ENCODE assay signal across 15 cellular contexts in the genomic region with DNA sequence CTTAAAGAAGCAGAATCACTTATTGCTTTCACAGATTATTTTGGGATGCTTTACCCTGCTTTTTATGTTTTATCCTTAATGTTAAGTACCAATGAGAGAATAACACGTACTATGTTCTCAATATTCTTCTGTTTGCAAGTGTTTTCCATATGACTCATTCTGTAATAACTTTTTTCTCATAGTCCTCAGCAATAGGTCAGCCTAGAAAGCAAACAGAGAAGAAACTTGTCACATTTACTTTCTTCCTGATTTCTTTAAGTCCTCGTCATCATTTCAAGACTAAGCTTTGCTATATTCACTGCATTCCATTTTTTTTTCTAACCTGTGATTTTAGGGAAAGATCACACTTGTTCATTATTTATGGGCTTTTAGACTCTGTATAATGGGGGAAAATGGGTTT. TPM values are rescaled to one million over a fixed set of nuclear protein-coding genes. Genes with fewer than 3 reads are reported as not detected.
A peak's percentile ranks its signal among the peaks of the same experiment; 100 is the strongest.
DNase-seq lines count a peak whose midpoint lies in the region; ATAC-seq and TF ChIP-seq lines count a peak whose summit lies in the region.
"Had no signal": no experiment of that assay in that cellular context is flagged by ENCODE, and none has a peak within 500 bp of the region (broad histone marks: within the 10 kb centered on the region; RNA-seq: fewer than 3 reads in every experiment).

No MANE protein-coding gene starts in this region.

- POLR2A ChIA-PET in PC-3 (lab: Charles Lee; ENCODE audit: unreplicated experiment), result interaction anchor here (0.6 kb wide), 2 partner anchors 114 to 144 kb away, joined by 3 to 7 read pairs; no protein-coding TSS in a partner anchor
- POLR2A ChIA-PET in activated CD4-positive, alpha-beta memory T cell treated with anti-CD3 and anti-CD28 coated beads, Interleukin-2, amount 10 ng/mL, durations not matched to agents 7 days and 5 days (lab: Charles Lee), result no interaction called here

- no peaks in the 10 kb centered on the region for H3K9me2 ChIP-seq in PC-3 (replicated peaks; ENCODE audit: low read length)

- H3K36me3 Mint-ChIP-seq in activated CD4-positive, alpha-beta memory T cell treated with anti-CD3 and anti-CD28 coated beads, Interleukin-2, amount 10 ng/mL, durations not matched to agents 7 days and 5 days (ENCODE audit: low read depth), result no peaks in the 10 kb centered on the region
- H3K36me3 Mint-ChIP-seq: mesothelial cell of epicardium had no signal

- H3K4me3 ChIP-seq in PC-3 (ENCODE audit: low read length) (peak overlapping the region; percentile 34), epithelial cell of esophagus (ENCODE audit: low read length) (no peak overlapping the region), osteoblast (ENCODE audit: insufficient read depth, low read length) (no peak overlapping the region)
- H3K4me3 ChIP-seq: cardiac muscle cell, heart right ventricle, right atrium auricular region, upper lobe of left lung had no signal

- no peaks in the 10 kb centered on the region for H3K79me2 ChIP-seq in PC-3 (ENCODE audit: low read length)
- H3K79me2 ChIP-seq in osteoblast (ENCODE audit: insufficient read depth, low read length), result no peaks in the 10 kb centered on the region

- no peak for TF ChIP-seq CTCF in PC-3 (conservative IDR thresholded peaks at IDR 0.05; ENCODE audit: low read depth, low read length)
- no peak for TF ChIP-seq CTCF in epithelial cell of esophagus (IDR thresholded peaks at IDR 0.05; ENCODE audit: insufficient read depth, low read depth, low read length, missing control alignments)
- TF ChIP-seq CTCF in osteoblast (IDR thresholded peaks at IDR 0.05; ENCODE audit: extremely low read depth, low read depth, low read length), result no peak

- no peaks in the 10 kb centered on the region for H3K4me1 Mint-ChIP-seq in activated CD4-positive, alpha-beta memory T cell treated with anti-CD3 and anti-CD28 coated beads, Interleukin-2, amount 10 ng/mL, durations not matched to agents 7 days and 5 days

- H3K9me3 ChIP-seq in PC-3 (ENCODE audit: low read length) (no peaks in the 10 kb centered on the region), osteoblast (ENCODE audit: low read depth, low read length) (no peaks in the 10 kb centered on the region)
- H3K9me3 ChIP-seq: heart right ventricle, right atrium auricular region, upper lobe of left lung had no signal

- H3K4me2 ChIP-seq in PC-3 (ENCODE audit: low read length), result peak overlapping the region; percentile 75
- peak overlapping the region; percentile 1 for H3K4me2 ChIP-seq in osteoblast (ENCODE audit: insufficient read depth, low read length)

- H3K27ac ChIP-seq in PC-3 (ENCODE audit: low read length) (peak overlapping the region; percentile 96), osteoblast (ENCODE audit: low read depth, low read length) (peak overlapping the region; percentile 46)
- H3K27ac ChIP-seq: cardiac muscle cell, heart right ventricle, right atrium auricular region, upper lobe of left lung had no signal

- H3K27me3 Mint-ChIP-seq in activated CD4-positive, alpha-beta memory T cell treated with anti-CD3 and anti-CD28 coated beads, Interleukin-2, amount 10 ng/mL, durations not matched to agents 7 days and 5 days, result peaks cover 30% of the 10 kb centered on the region

- CTCF ChIA-PET in PC-3 (lab: Charles Lee), result interaction anchor here (1.0 kb wide), 1 partner anchor 10 kb away, joined by 3 read pairs; no protein-coding TSS in a partner anchor
- CTCF ChIA-PET in activated CD4-positive, alpha-beta memory T cell treated with anti-CD3 and anti-CD28 coated beads, Interleukin-2, amount 10 ng/mL, durations not matched to agents 7 days and 5 days (lab: Charles Lee), result no interaction called here

- DNase-seq in ELR (ENCODE audit: low read depth) (peak; percentile 69), PC-3 (peak; percentile 82), epithelial cell of esophagus (ENCODE audit: low read depth) (peak; percentile 64), osteoblast (ENCODE audit: insufficient read length, low spot score, missing footprints) (no peak), SKM-1 (lab: John Stamatoyannopoulos, UW; ENCODE audit: unreplicated experiment) (no peak)
- no peak for DNase-seq in activated CD4-positive, alpha-beta memory T cell treated with anti-CD3 and anti-CD28 coated beads, Interleukin-2, amount 10 ng/mL, durations not matched to agents 7 days and 5 days
- DNase-seq: DMS 273 treated with DMSO at 0.1 percent for 48 hours, heart right ventricle, upper lobe of left lung had no signal

- H3K9ac ChIP-seq in PC-3 (ENCODE audit: low read length), result peak overlapping the region; percentile 79

- intact Hi-C loops in PC-3 (cut with micrococcal nuclease), result loop anchor here (5.0 kb wide), 1 partner anchor 746 kb away; no protein-coding TSS in a partner anchor

- ATAC-seq in PC-3 (peak; percentile 42), GM21423 (IDR thresholded peaks at IDR 0.05; ENCODE audit: unreplicated experiment) (no peak), HG02623 (IDR thresholded peaks at IDR 0.05; ENCODE audit: unreplicated experiment) (no peak)
- ATAC-seq: heart right ventricle had no signal

- no peak overlapping the region for H2AFZ ChIP-seq in PC-3 (ENCODE audit: low read length)
- no peak overlapping the region for H2AFZ ChIP-seq in osteoblast (ENCODE audit: low read length)

- no TSS peak for BruUV-seq in PC-3 (replicated peaks; lab: Mats Ljungman, UMichigan)

- H3K4me1 ChIP-seq in PC-3 (ENCODE audit: insufficient read depth, low read length) (peaks cover 56% of the 10 kb centered on the region), osteoblast (ENCODE audit: insufficient read depth, low read length) (peaks cover 17% of the 10 kb centered on the region)
- H3K4me1 ChIP-seq: right atrium auricular region had no signal

- no peak overlapping the region for H3K27ac Mint-ChIP-seq in activated CD4-positive, alpha-beta memory T cell treated with anti-CD3 and anti-CD28 coated beads, Interleukin-2, amount 10 ng/mL, durations not matched to agents 7 days and 5 days
- H3K27ac Mint-ChIP-seq: mesothelial cell of epicardium had no signal

- H3K27me3 ChIP-seq in PC-3 (ENCODE audit: low read length), result no peaks in the 10 kb centered on the region
- H3K27me3 ChIP-seq in osteoblast (ENCODE audit: insufficient read depth, low read length), result no peaks in the 10 kb centered on the region
- H3K27me3 ChIP-seq: cardiac muscle cell, right atrium auricular region, upper lobe of left lung had no signal

- H3K4me3 Mint-ChIP-seq in activated CD4-positive, alpha-beta memory T cell treated with anti-CD3 and anti-CD28 coated beads, Interleukin-2, amount 10 ng/mL, durations not matched to agents 7 days and 5 days, result no peak overlapping the region
- H3K4me3 Mint-ChIP-seq: mesothelial cell of epicardium had no signal

- H3K36me3 ChIP-seq in PC-3 (ENCODE audit: low read depth, low read length) (no peaks in the 10 kb centered on the region), osteoblast (ENCODE audit: insufficient read depth, low read length) (no peaks in the 10 kb centered on the region)
- H3K36me3 ChIP-seq: cardiac muscle cell, heart right ventricle, right atrium auricular region, upper lobe of left lung had no signal

- no peaks in the 10 kb centered on the region for H3K9me3 Mint-ChIP-seq in activated CD4-positive, alpha-beta memory T cell treated with anti-CD3 and anti-CD28 coated beads, Interleukin-2, amount 10 ng/mL, durations not matched to agents 7 days and 5 days
- H3K9me3 Mint-ChIP-seq: mesothelial cell of epicardium had no signal

- H3F3A ChIP-seq in PC-3 (ENCODE audit: low read length, unreplicated experiment), result peaks cover 13% of the 10 kb centered on the region

- H4K20me1 ChIP-seq in PC-3 (ENCODE audit: low read length) (no peaks in the 10 kb centered on the region), osteoblast (ENCODE audit: insufficient read depth, low read length) (no peaks in the 10 kb centered on the region)

RNA-seq across cellular contexts. Expression of a gene that starts 6.8 kb away (rescaled TPM):
- total RNA-seq in PC-3 (2014; rRNA removed), result 72.2 and 140 TPM in 2 replicates
- total RNA-seq in osteoblast, result not detected in 2 replicates
- not detected for total RNA-seq in activated CD4-positive, alpha-beta memory T cell treated with anti-CD3 and anti-CD28 coated beads, Interleukin-2, amount 10 ng/mL, durations not matched to agents 7 days and 5 days
- total RNA-seq: cardiac muscle cell, heart right ventricle, OCI-LY7, right atrium auricular region had no signal

RNA-seq across cellular contexts. Expression of a gene that starts 58.0 kb away (rescaled TPM):
- total RNA-seq in PC-3 (2014; rRNA removed) (27.6 and 34.9 TPM in 2 replicates), osteoblast (1.8 TPM in 2 replicates)
- total RNA-seq in activated CD4-positive, alpha-beta memory T cell treated with anti-CD3 and anti-CD28 coated beads, Interleukin-2, amount 10 ng/mL, durations not matched to agents 7 days and 5 days, result under 1 TPM; 0.40 to 0.48 TPM

Comparison
In these comparisons a context has a peak if more than half of its experiments do, and no peak if none do; other contexts are left out.
1. DNase-seq: peak in ELR (single experiment), PC-3 (single experiment) and epithelial cell of esophagus (single experiment); none in osteoblast (single experiment), SKM-1 (single experiment) and activated CD4-positive, alpha-beta memory T cell treated with anti-CD3 and anti-CD28 coated beads, Interleukin-2, amount 10 ng/mL, durations not matched to agents 7 days and 5 days (single experiment).
2. RNA of a gene that starts 6.8 kb away (total RNA-seq): 72.2 to 140 TPM in PC-3; not detected in osteoblast and not detected in activated CD4-positive, alpha-beta memory T cell treated with anti-CD3 and anti-CD28 coated beads, Interleukin-2, amount 10 ng/mL, durations not matched to agents 7 days and 5 days; every median in the first group is over 10 times any median in the second.
3. RNA of a gene that starts 58.0 kb away (total RNA-seq): 27.6 to 34.9 TPM in PC-3; 1.8 TPM in osteoblast and 0.40 to 0.48 TPM in activated CD4-positive, alpha-beta memory T cell treated with anti-CD3 and anti-CD28 coated beads, Interleukin-2, amount 10 ng/mL, durations not matched to agents 7 days and 5 days; every median in the first group is over 10 times any median in the second.